Comparison of ENCODE assay signal across 8 cellular contexts in genomic region chr1:178724386-178724733, GRCh38. TPM values are rescaled to one million over a fixed set of nuclear protein-coding genes. Genes with fewer than 3 reads are reported as not detected.
DNase-seq lines count a peak whose midpoint lies in the region; ATAC-seq and TF ChIP-seq lines count a peak whose summit lies in the region.

No MANE protein-coding gene starts in this region.

- peaks cover 0 to 19% (median 10%) of the 10 kb centered on the region in 5 donors for H3K4me1 ChIP-seq in subcutaneous abdominal adipose tissue (ENCODE audit: control insufficient read depth in 5 of 5, insufficient read depth in 5 of 5, low read length in 5 of 5)

- no peak overlapping the region for H3K27ac ChIP-seq in subcutaneous abdominal adipose tissue (ENCODE audit: low read depth, low read length)

- H3K27ac Mint-ChIP-seq in activated T-helper 1 cell treated with anti-CD3 and anti-CD28 coated beads, Interleukin-12 subunit alpha, Interleukin-12 subunit beta, Interleukin-2, Interleukin-4 antibody, amounts not matched to agents 30 ng/mL and 10 ng/mL and 1 ng/mL, durations not matched to agents 14 hours and 24 hours and 36 hours, result peak overlapping the region; percentile 31

- no peak for TF ChIP-seq POLR2A in GM18505 (IDR thresholded peaks at IDR 0.05; ENCODE audit: borderline replicate concordance, extremely low read depth, insufficient read depth, insufficient read length)

- H3K27me3 Mint-ChIP-seq in activated T-helper 1 cell treated with anti-CD3 and anti-CD28 coated beads, Interleukin-12 subunit alpha, Interleukin-12 subunit beta, Interleukin-2, Interleukin-4 antibody, amounts not matched to agents 30 ng/mL and 10 ng/mL and 1 ng/mL, durations not matched to agents 14 hours and 24 hours and 36 hours (ENCODE audit: insufficient read depth), result peaks cover 33% of the 10 kb centered on the region

- no peaks in the 10 kb centered on the region for H3K27me3 ChIP-seq in subcutaneous abdominal adipose tissue (ENCODE audit: control insufficient read depth in 5 of 5, insufficient read depth in 4 of 5, low read length in 5 of 5)

- H3K9me3 Mint-ChIP-seq in activated T-helper 1 cell treated with anti-CD3 and anti-CD28 coated beads, Interleukin-12 subunit alpha, Interleukin-12 subunit beta, Interleukin-2, Interleukin-4 antibody, amounts not matched to agents 30 ng/mL and 10 ng/mL and 1 ng/mL, durations not matched to agents 14 hours and 24 hours and 36 hours, result no peaks in the 10 kb centered on the region

- intact Hi-C loops in activated T-helper 1 cell treated with anti-CD3 and anti-CD28 coated beads, Interleukin-12 subunit alpha, Interleukin-12 subunit beta, Interleukin-2, Interleukin-4 antibody, amounts not matched to agents 30 ng/mL and 10 ng/mL and 1 ng/mL, durations not matched to agents 14 hours and 24 hours and 36 hours (cut with micrococcal nuclease), result loop anchor here (2.0 to 10.0 kb wide), 2 partner anchors 358 to 1230 kb away; partner anchors contain the start of genes CEP350 and TOR3A

- ATAC-seq in HG02642 (IDR thresholded peaks at IDR 0.05; ENCODE audit: poor library complexity, unreplicated experiment) (no peak), GM18505 (IDR thresholded peaks at IDR 0.05; ENCODE audit: unreplicated experiment) (no peak)

- H3K36me3 ChIP-seq in subcutaneous abdominal adipose tissue (ENCODE audit: control insufficient read depth in 5 of 5, insufficient read depth in 5 of 5, low read length in 5 of 5), result no peaks in the 10 kb centered on the region

- DNase-seq in NOMO-1 treated with DMSO at 0.1 percent for 48 hours (lab: John Stamatoyannopoulos, UW; ENCODE audit: unreplicated experiment) (peak; percentile 26), NOMO-1 treated with dmso at 0.1 percent for 144 hours (lab: John Stamatoyannopoulos, UW; ENCODE audit: unreplicated experiment) (no peak), GDM1 (lab: John Stamatoyannopoulos, UW) (no peak)
- no peak for DNase-seq in activated T-helper 1 cell treated with anti-CD3 and anti-CD28 coated beads, Interleukin-12 subunit alpha, Interleukin-12 subunit beta, Interleukin-2, Interleukin-4 antibody, amounts not matched to agents 30 ng/mL and 10 ng/mL and 1 ng/mL, durations not matched to agents 14 hours and 24 hours and 36 hours (ENCODE audit: low spot score)

- peaks cover 10% of the 10 kb centered on the region for H3K4me1 Mint-ChIP-seq in activated T-helper 1 cell treated with anti-CD3 and anti-CD28 coated beads, Interleukin-12 subunit alpha, Interleukin-12 subunit beta, Interleukin-2, Interleukin-4 antibody, amounts not matched to agents 30 ng/mL and 10 ng/mL and 1 ng/mL, durations not matched to agents 14 hours and 24 hours and 36 hours (ENCODE audit: low read depth)

- H3K9ac ChIP-seq in subcutaneous abdominal adipose tissue (ENCODE audit: low read length in 5 of 5), result peak overlapping the region in 2 of 5 donors; percentile 20 to 70

- H3K4me3 ChIP-seq in iPS-18c (ENCODE audit: insufficient read depth, low read depth, low read length) (peak overlapping the region; percentile 87; the same call in 1 of the 2 replicates), subcutaneous abdominal adipose tissue (ENCODE audit: low read depth in 1 of 5, low read length in 5 of 5) (peak overlapping the region; percentile 31 to 91 (median 81))

- H3K4me3 Mint-ChIP-seq in activated T-helper 1 cell treated with anti-CD3 and anti-CD28 coated beads, Interleukin-12 subunit alpha, Interleukin-12 subunit beta, Interleukin-2, Interleukin-4 antibody, amounts not matched to agents 30 ng/mL and 10 ng/mL and 1 ng/mL, durations not matched to agents 14 hours and 24 hours and 36 hours, result peak overlapping the region; percentile 84

- H3K9me3 ChIP-seq in iPS-18c (ENCODE audit: control insufficient read depth, insufficient read depth, low read length) (no peaks in the 10 kb centered on the region), subcutaneous abdominal adipose tissue (ENCODE audit: control insufficient read depth in 5 of 5, low read length in 5 of 5) (peaks cover 0 to 2% (median 0%) of the 10 kb centered on the region in 5 donors)

- no peaks in the 10 kb centered on the region for H3K36me3 Mint-ChIP-seq in activated T-helper 1 cell treated with anti-CD3 and anti-CD28 coated beads, Interleukin-12 subunit alpha, Interleukin-12 subunit beta, Interleukin-2, Interleukin-4 antibody, amounts not matched to agents 30 ng/mL and 10 ng/mL and 1 ng/mL, durations not matched to agents 14 hours and 24 hours and 36 hours (ENCODE audit: low read depth)

RNA-seq across cellular contexts. Expression of gene RALGPS2, which starts 0.7 kb away (rescaled TPM):
- 1.6 and 2.8 TPM in 2 replicates for total RNA-seq in activated T-helper 1 cell treated with anti-CD3 and anti-CD28 coated beads, Interleukin-12 subunit alpha, Interleukin-12 subunit beta, Interleukin-2, Interleukin-4 antibody, amounts not matched to agents 30 ng/mL and 10 ng/mL and 1 ng/mL, durations not matched to agents 14 hours and 24 hours and 36 hours
